In the genomic region with DNA sequence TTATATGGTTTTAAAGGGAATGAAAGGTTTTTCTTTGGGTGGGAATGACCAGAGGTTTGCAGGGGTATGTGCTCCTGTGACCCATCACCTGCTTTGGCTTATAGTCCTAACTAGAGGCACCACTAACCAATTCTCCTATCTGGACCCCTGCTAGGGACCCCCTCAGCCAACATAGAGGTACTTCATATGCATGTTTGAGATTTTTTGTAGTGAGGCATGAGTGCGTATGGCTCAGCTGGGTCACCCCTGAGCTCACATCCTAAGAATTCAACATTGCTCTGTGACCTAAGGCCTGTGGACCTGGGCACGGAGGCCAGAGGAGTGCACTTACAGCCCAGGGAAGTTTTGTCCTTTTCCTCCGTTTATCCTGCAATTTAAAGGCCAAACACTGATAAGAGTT, we compare ENCODE assay signal across 1 cellular context.
TF ChIP-seq lines count a peak whose summit lies in the region.

No MANE protein-coding gene starts in this region.

TF ChIP-seq in GM23338, 12 proteins besides CTCF, POLR2A, EP300 and RAD21 (continued from another document):
- TF ChIP-seq, protein P1, sequence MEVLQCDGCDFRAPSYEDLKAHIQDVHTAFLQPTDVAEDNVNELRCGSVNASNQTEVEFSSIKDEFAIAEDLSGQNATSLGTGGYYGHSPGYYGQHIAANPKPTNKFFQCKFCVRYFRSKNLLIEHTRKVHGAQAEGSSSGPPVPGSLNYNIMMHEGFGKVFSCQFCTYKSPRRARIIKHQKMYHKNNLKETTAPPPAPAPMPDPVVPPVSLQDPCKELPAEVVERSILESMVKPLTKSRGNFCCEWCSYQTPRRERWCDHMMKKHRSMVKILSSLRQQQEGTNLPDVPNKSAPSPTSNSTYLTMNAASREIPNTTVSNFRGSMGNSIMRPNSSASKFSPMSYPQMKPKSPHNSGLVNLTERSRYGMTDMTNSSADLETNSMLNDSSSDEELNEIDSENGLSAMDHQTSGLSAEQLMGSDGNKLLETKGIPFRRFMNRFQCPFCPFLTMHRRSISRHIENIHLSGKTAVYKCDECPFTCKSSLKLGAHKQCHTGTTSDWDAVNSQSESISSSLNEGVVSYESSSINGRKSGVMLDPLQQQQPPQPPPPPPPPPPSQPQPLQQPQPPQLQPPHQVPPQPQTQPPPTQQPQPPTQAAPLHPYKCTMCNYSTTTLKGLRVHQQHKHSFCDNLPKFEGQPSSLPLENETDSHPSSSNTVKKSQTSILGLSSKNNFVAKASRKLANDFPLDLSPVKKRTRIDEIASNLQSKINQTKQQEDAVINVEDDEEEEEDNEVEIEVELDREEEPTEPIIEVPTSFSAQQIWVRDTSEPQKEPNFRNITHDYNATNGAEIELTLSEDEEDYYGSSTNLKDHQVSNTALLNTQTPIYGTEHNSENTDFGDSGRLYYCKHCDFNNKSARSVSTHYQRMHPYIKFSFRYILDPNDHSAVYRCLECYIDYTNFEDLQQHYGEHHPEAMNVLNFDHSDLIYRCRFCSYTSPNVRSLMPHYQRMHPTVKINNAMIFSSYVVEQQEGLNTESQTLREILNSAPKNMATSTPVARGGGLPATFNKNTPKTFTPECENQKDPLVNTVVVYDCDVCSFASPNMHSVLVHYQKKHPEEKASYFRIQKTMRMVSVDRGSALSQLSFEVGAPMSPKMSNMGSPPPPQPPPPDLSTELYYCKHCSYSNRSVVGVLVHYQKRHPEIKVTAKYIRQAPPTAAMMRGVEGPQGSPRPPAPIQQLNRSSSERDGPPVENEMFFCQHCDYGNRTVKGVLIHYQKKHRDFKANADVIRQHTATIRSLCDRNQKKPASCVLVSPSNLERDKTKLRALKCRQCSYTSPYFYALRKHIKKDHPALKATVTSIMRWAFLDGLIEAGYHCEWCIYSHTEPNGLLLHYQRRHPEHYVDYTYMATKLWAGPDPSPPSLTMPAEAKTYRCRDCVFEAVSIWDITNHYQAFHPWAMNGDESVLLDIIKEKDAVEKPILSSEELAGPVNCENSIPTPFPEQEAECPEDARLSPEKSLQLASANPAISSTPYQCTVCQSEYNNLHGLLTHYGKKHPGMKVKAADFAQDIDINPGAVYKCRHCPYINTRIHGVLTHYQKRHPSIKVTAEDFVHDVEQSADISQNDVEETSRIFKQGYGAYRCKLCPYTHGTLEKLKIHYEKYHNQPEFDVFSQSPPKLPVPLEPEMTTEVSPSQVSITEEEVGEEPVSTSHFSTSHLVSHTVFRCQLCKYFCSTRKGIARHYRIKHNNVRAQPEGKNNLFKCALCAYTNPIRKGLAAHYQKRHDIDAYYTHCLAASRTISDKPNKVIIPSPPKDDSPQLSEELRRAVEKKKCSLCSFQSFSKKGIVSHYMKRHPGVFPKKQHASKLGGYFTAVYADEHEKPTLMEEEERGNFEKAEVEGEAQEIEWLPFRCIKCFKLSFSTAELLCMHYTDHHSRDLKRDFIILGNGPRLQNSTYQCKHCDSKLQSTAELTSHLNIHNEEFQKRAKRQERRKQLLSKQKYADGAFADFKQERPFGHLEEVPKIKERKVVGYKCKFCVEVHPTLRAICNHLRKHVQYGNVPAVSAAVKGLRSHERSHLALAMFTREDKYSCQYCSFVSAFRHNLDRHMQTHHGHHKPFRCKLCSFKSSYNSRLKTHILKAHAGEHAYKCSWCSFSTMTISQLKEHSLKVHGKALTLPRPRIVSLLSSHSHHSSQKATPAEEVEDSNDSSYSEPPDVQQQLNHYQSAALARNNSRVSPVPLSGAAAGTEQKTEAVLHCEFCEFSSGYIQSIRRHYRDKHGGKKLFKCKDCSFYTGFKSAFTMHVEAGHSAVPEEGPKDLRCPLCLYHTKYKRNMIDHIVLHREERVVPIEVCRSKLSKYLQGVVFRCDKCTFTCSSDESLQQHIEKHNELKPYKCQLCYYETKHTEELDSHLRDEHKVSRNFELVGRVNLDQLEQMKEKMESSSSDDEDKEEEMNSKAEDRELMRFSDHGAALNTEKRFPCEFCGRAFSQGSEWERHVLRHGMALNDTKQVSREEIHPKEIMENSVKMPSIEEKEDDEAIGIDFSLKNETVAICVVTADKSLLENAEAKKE (CRISPR knock-in tag; IDR thresholded peaks at IDR 0.05), result no peak
- TF ChIP-seq STAT1 (IDR thresholded peaks at IDR 0.05; ENCODE audit: unreplicated experiment), result no peak
- TF ChIP-seq EZH2 (IDR thresholded peaks at IDR 0.05; ENCODE audit: low read depth, unreplicated experiment), result no peak
- TF ChIP-seq ZNF331 (CRISPR knock-in tag; IDR thresholded peaks at IDR 0.05; ENCODE audit: low read depth), result no peak
- no peak for TF ChIP-seq REST (IDR thresholded peaks at IDR 0.05; ENCODE audit: unreplicated experiment)
- no peak for TF ChIP-seq ZNF114 (CRISPR knock-in tag; IDR thresholded peaks at IDR 0.05)
- TF ChIP-seq CREB1 (CRISPR knock-in tag; IDR thresholded peaks at IDR 0.05; ENCODE audit: low read depth), result no peak
